In genomic region chr5:39658861-39659260, GRCh38 we compare ENCODE assay signal across 18 cellular contexts.
A peak's percentile ranks its signal among the peaks of the same experiment; 100 is the strongest.
DNase-seq lines count a peak whose midpoint lies in the region; FAIRE-seq and TF ChIP-seq lines count a peak whose summit lies in the region.
"Had no signal": no experiment of that assay in that cellular context is flagged by ENCODE, and none has a peak within 500 bp of the region (broad histone marks: within the 10 kb centered on the region; RNA-seq: fewer than 3 reads in every experiment).

No MANE protein-coding gene starts in this region.

- DNase-seq in D721Med (ENCODE audit: insufficient read length, low spot score) (no peak), H54 (ENCODE audit: insufficient read length, low spot score) (no peak), RCC 7860 (ENCODE audit: low spot score) (no peak), fibroblast of mammary gland (ENCODE audit: low read depth) (peak; percentile 11), posterior vena cava (ENCODE audit: low spot score) (no peak), ACHN (no peak), HuH-7 (ENCODE audit: low spot score) (no peak)
- no peak for DNase-seq in stimulated activated CD4-positive, alpha-beta T cell treated with anti-CD3 and anti-CD28 coated beads, Interleukin-2, amount 100 ng/mL, for 48 hours
- DNase-seq: BE2C; C1 segment of cervical spinal cord; CD4-positive, CD25-positive, alpha-beta regulatory T cell; CD8-positive, alpha-beta memory T cell; COR-L47; GDM1; GOT3; H9 had no signal

- no peak for TF ChIP-seq POLR2A in H54 (IDR thresholded peaks at IDR 0.05; ENCODE audit: low read depth, low read length)

- in situ Hi-C loops in ACHN (cut with HindIII; ENCODE audit: low pct_ligation_motif_present, low pct_unique_long_range_greater_than_20kb, low sequenced_read_pairs): no loop called here

- no peak overlapping the region for H3K4me3 ChIP-seq in fibroblast of mammary gland (ENCODE audit: control insufficient read depth, low read depth, low read length)

- FAIRE-seq in D721Med (lab: Jason Lieb, UNC) (peak; percentile 16), H54 (lab: Jason Lieb, UNC) (peak; percentile 85), RCC 7860 (lab: Jason Lieb, UNC) (peak; percentile 32)
- FAIRE-seq: GM12892, HepG2 had no signal

- intact Hi-C loops in posterior vena cava (cut with DNase I): no loop called here

- no peak for TF ChIP-seq CTCF in D721Med (IDR thresholded peaks at IDR 0.05; ENCODE audit: insufficient read depth, missing control alignments)
- TF ChIP-seq CTCF in fibroblast of mammary gland (conservative IDR thresholded peaks at IDR 0.05; ENCODE audit: control insufficient read depth, insufficient read depth, low read depth, low read length): no peak
